Comparison of ENCODE assay signal across 24 cellular contexts in the genomic region with DNA sequence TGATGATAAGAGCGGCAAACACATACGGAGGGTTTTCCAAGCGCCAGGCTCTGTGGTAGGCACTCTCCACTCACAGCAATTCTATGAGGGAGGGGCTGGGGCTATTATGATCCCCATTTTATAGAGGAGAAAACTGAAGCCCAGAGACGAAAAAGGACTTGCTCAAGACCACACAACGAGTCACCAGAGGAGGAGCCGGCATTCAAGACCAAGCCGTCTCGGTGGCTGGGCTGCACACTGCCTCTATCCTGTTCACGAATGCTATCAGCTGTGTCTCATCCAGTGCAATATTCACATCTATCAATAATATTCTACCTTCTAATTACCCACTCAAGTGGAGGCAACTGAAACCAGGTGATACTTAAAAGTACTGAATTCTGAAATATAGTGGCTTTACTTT.
A peak's percentile ranks its signal among the peaks of the same experiment; 100 is the strongest.
DNase-seq lines count a peak whose midpoint lies in the region; TF ChIP-seq lines count a peak whose summit lies in the region.
"Had no signal": no experiment of that assay in that cellular context is flagged by ENCODE, and none has a peak within 500 bp of the region (broad histone marks: within the 10 kb centered on the region; RNA-seq: fewer than 3 reads in every experiment).

No MANE protein-coding gene starts in this region.

- 86% methylated on average over 9 of the region's 9 CpGs for WGBS in mesenchymal stem cell
- WGBS in endodermal cell (ENCODE audit: insufficient coverage in 1 of 2, insufficient read length in 1 of 2), 2 experiments = 93 to 97% methylated on average over 8 to 9 of the region's 9 CpGs

- H3K4me3 ChIP-seq in mesenchymal stem cell (ENCODE audit: insufficient read depth in 1 of 2, low read depth in 1 of 2, low read length in 2 of 2) (no peak overlapping the region), endodermal cell (ENCODE audit: low read length) (no peak overlapping the region)
- H3K4me3 ChIP-seq: left ventricle myocardium inferior had no signal

- H3K36me3 ChIP-seq in mesenchymal stem cell (ENCODE audit: control insufficient read depth in 1 of 2, insufficient read depth in 2 of 2, low read depth in 1 of 2, low read length in 2 of 2) (peaks cover 0 to 3% of the 10 kb centered on the region in 2 experiments), endodermal cell (ENCODE audit: control insufficient read depth, insufficient read depth, low read length) (peaks cover 9% of the 10 kb centered on the region)
- H3K36me3 ChIP-seq: left ventricle myocardium inferior had no signal

- no peak overlapping the region for H3K27ac ChIP-seq in mesenchymal stem cell (ENCODE audit: low read length, poor library complexity, severe bottlenecking)
- no peak overlapping the region for H3K27ac ChIP-seq in endodermal cell (ENCODE audit: low read depth, low read length)
- H3K27ac ChIP-seq: parathyroid adenoma had no signal

- H2BK15ac ChIP-seq in mesenchymal stem cell (ENCODE audit: low read depth, poor library complexity, severe bottlenecking) = no peak overlapping the region

- no peaks in the 10 kb centered on the region for H3K9me3 ChIP-seq in mesenchymal stem cell (ENCODE audit: control insufficient read depth, low read length)
- no peaks in the 10 kb centered on the region for H3K9me3 ChIP-seq in endodermal cell (ENCODE audit: control insufficient read depth, low read length)
- H3K9me3 ChIP-seq: left ventricle myocardium inferior had no signal

- H3K9me3 Mint-ChIP-seq in endothelial cell (ENCODE audit: unreplicated experiment) (no peaks in the 10 kb centered on the region), endodermal cell (peaks cover 2% of the 10 kb centered on the region)
- no peaks in the 10 kb centered on the region for H3K9me3 Mint-ChIP-seq in T-helper 2 cell treated with Interferon-gamma antibody and Interleukin-4, amounts not matched to agents 5 μg/mL and 100 μg/mL, for 36 hours
- H3K9me3 Mint-ChIP-seq: activated CD8-positive, alpha-beta T cell treated with anti-CD3 and anti-CD28 coated beads for 36 hours; activated T-cell treated with anti-CD3 and anti-CD28 coated beads, Interleukin-2, amount 50 U/mL, for 24 hours; natural killer cell treated with Interleukin-12 subunit alpha and Interleukin-12 subunit beta and Interleukin-15 and Interleukin-18, amount 100 ng/mL, for 72 hours had no signal

- H3K18ac ChIP-seq in mesenchymal stem cell (ENCODE audit: low read depth in 1 of 2, low read length in 2 of 2) = no peak overlapping the region

- H3K27ac Mint-ChIP-seq in endothelial cell (ENCODE audit: unreplicated experiment) (peak overlapping the region; percentile 48), endodermal cell (no peak overlapping the region)
- no peak overlapping the region for H3K27ac Mint-ChIP-seq in T-helper 2 cell treated with Interferon-gamma antibody and Interleukin-4, amounts not matched to agents 5 μg/mL and 100 μg/mL, for 36 hours
- H3K27ac Mint-ChIP-seq: activated CD8-positive, alpha-beta T cell treated with anti-CD3 and anti-CD28 coated beads for 36 hours; activated T-cell treated with anti-CD3 and anti-CD28 coated beads, Interleukin-2, amount 50 U/mL, for 24 hours; natural killer cell treated with Interleukin-12 subunit alpha and Interleukin-12 subunit beta and Interleukin-15 and Interleukin-18, amount 100 ng/mL, for 72 hours had no signal

- peak overlapping the region; percentile 81 for H3K9ac ChIP-seq in mesenchymal stem cell (ENCODE audit: low read length)
- H3K9ac ChIP-seq in endodermal cell (ENCODE audit: extremely low read depth, low read length, poor library complexity, severe bottlenecking) = no peak overlapping the region
- H3K9ac ChIP-seq: parathyroid adenoma had no signal

- H4K91ac ChIP-seq in mesenchymal stem cell (ENCODE audit: low read length) = no peak overlapping the region

- no peak overlapping the region for H4K8ac ChIP-seq in mesenchymal stem cell (ENCODE audit: low read length)

- H2BK120ac ChIP-seq in mesenchymal stem cell (ENCODE audit: low read depth, low read length) = no peak overlapping the region

- peaks cover 2% of the 10 kb centered on the region for H3K4me1 Mint-ChIP-seq in endothelial cell (ENCODE audit: unreplicated experiment)
- H3K4me1 Mint-ChIP-seq in endodermal cell = no peaks in the 10 kb centered on the region
- peaks cover 5% of the 10 kb centered on the region for H3K4me1 Mint-ChIP-seq in T-helper 2 cell treated with Interferon-gamma antibody and Interleukin-4, amounts not matched to agents 5 μg/mL and 100 μg/mL, for 36 hours (ENCODE audit: low read depth)

- no peak overlapping the region for H3K4ac ChIP-seq in mesenchymal stem cell (ENCODE audit: low read depth in 1 of 2, low read length in 2 of 2)

- H2BK12ac ChIP-seq in mesenchymal stem cell (ENCODE audit: low read length in 2 of 2) = no peak overlapping the region

- no peak overlapping the region for H2BK5ac ChIP-seq in mesenchymal stem cell (ENCODE audit: low read depth, low read length, poor library complexity, severe bottlenecking)

- H3K14ac ChIP-seq in mesenchymal stem cell (ENCODE audit: low read length in 2 of 2) = no peak overlapping the region

- H3K36me3 Mint-ChIP-seq in endothelial cell (ENCODE audit: low read depth, unreplicated experiment) (peaks cover 4% of the 10 kb centered on the region), endodermal cell (ENCODE audit: low read depth) (peaks cover 14% of the 10 kb centered on the region)
- H3K36me3 Mint-ChIP-seq in T-helper 2 cell treated with Interferon-gamma antibody and Interleukin-4, amounts not matched to agents 5 μg/mL and 100 μg/mL, for 36 hours (ENCODE audit: low read depth) = no peaks in the 10 kb centered on the region
- H3K36me3 Mint-ChIP-seq: natural killer cell treated with Interleukin-12 subunit alpha and Interleukin-12 subunit beta and Interleukin-15 and Interleukin-18, amount 100 ng/mL, for 72 hours had no signal

- H3K79me1 ChIP-seq in mesenchymal stem cell (replicated peaks; ENCODE audit: low read length, poor library complexity, severe bottlenecking) = peaks cover 19% of the 10 kb centered on the region

- no peak overlapping the region for H2AK5ac ChIP-seq in mesenchymal stem cell (ENCODE audit: low read length, severe bottlenecking)

- H3K4me3 Mint-ChIP-seq in endothelial cell (ENCODE audit: unreplicated experiment) (no peak overlapping the region), endodermal cell (no peak overlapping the region)
- H3K4me3 Mint-ChIP-seq in T-helper 2 cell treated with Interferon-gamma antibody and Interleukin-4, amounts not matched to agents 5 μg/mL and 100 μg/mL, for 36 hours = no peak overlapping the region
- H3K4me3 Mint-ChIP-seq: activated CD8-positive, alpha-beta T cell treated with anti-CD3 and anti-CD28 coated beads for 36 hours; activated T-cell treated with anti-CD3 and anti-CD28 coated beads, Interleukin-2, amount 50 U/mL, for 24 hours; CD4-positive, CD25-positive, alpha-beta regulatory T cell; natural killer cell treated with Interleukin-12 subunit alpha and Interleukin-12 subunit beta and Interleukin-15 and Interleukin-18, amount 100 ng/mL, for 72 hours had no signal

- H3K27me3 Mint-ChIP-seq in endothelial cell (ENCODE audit: unreplicated experiment) (no peaks in the 10 kb centered on the region), endodermal cell (ENCODE audit: insufficient read depth) (no peaks in the 10 kb centered on the region)
- H3K27me3 Mint-ChIP-seq in T-helper 2 cell treated with Interferon-gamma antibody and Interleukin-4, amounts not matched to agents 5 μg/mL and 100 μg/mL, for 36 hours (ENCODE audit: low read depth) = no peaks in the 10 kb centered on the region
- H3K27me3 Mint-ChIP-seq: activated CD8-positive, alpha-beta T cell treated with anti-CD3 and anti-CD28 coated beads for 36 hours; activated T-cell treated with anti-CD3 and anti-CD28 coated beads, Interleukin-2, amount 50 U/mL, for 24 hours; CD4-positive, CD25-positive, alpha-beta regulatory T cell; natural killer cell treated with Interleukin-12 subunit alpha and Interleukin-12 subunit beta and Interleukin-15 and Interleukin-18, amount 100 ng/mL, for 72 hours had no signal

- no peak for TF ChIP-seq CTCF in endothelial cell (IDR thresholded peaks at IDR 0.05; ENCODE audit: unreplicated experiment)
- no peak for TF ChIP-seq CTCF in endodermal cell (conservative IDR thresholded peaks at IDR 0.05)

- H3K4me1 ChIP-seq in mesenchymal stem cell (ENCODE audit: control insufficient read depth, insufficient read depth, low read depth, low read length) = peaks cover 5% of the 10 kb centered on the region
- peaks cover 3% of the 10 kb centered on the region for H3K4me1 ChIP-seq in endodermal cell (ENCODE audit: control insufficient read depth, insufficient read depth, low read length)
- H3K4me1 ChIP-seq: parathyroid adenoma had no signal

- H3K4me2 ChIP-seq in mesenchymal stem cell (ENCODE audit: low read length, poor library complexity, severe bottlenecking) = no peak overlapping the region

- H2AFZ ChIP-seq in mesenchymal stem cell (ENCODE audit: low read depth, low read length) = no peak overlapping the region
- H2AFZ ChIP-seq: parathyroid adenoma had no signal

- no peak overlapping the region for H3K23ac ChIP-seq in mesenchymal stem cell (ENCODE audit: low read length in 2 of 2)

- DNase-seq in AG20443 (ENCODE audit: low spot score) (peak; percentile 28), LHCN-M2 (ENCODE audit: low read depth) (peak; percentile 12), endothelial cell (ENCODE audit: low spot score) (no peak), mesenchymal stem cell (peak; percentile 54), SHP77 (lab: John Stamatoyannopoulos, UW) (no peak), endodermal cell (no peak)
- no peak for DNase-seq in stimulated activated CD4-positive, alpha-beta T cell treated with anti-CD3 and anti-CD28 coated beads, Interleukin-2, amount 100 ng/mL, for 24 hours
- no peak for DNase-seq in T-helper 2 cell treated with Interferon-gamma antibody and Interleukin-4, amounts not matched to agents 5 μg/mL and 100 μg/mL, for 36 hours (ENCODE audit: low spot score)
- DNase-seq: activated CD4-positive, CD25-positive, alpha-beta regulatory T cell treated with anti-CD3 and anti-CD28 coated beads, Interleukin-2, amount 50 U/mL, for 72 hours; activated CD8-positive, alpha-beta T cell treated with anti-CD3 and anti-CD28 coated beads for 36 hours; activated naive CD4-positive, alpha-beta T cell treated with anti-CD3 and anti-CD28 coated beads, Interleukin-2, amount 50 U/mL, for 16 hours; activated T-cell treated with anti-CD3 and anti-CD28 coated beads, Interleukin-2, amount 50 U/mL, for 24 hours; CD4-positive, CD25-positive, alpha-beta regulatory T cell; DMS 273 treated with DMSO at 0.1 percent for 48 hours; effector CD8-positive, alpha-beta T cell; GDM1; left ventricle myocardium inferior; midbrain; NCI-H187 treated with DMSO at 0.1 percent for 48 hours; NCI-H774; right cardiac atrium; stimulated activated CD8-positive, alpha-beta memory T cell treated with anti-CD3 and anti-CD28 coated beads, Interleukin-4, amount 100 ng/mL, for 48 hours had no signal

- H3K27me3 ChIP-seq in mesenchymal stem cell (ENCODE audit: control insufficient read depth in 1 of 2, insufficient read depth in 1 of 2, low read length in 2 of 2) (no peaks in the 10 kb centered on the region), endodermal cell (ENCODE audit: control insufficient read depth, insufficient read depth, low read length, poor library complexity, severe bottlenecking) (no peaks in the 10 kb centered on the region)

Comparison
In these comparisons a context has a peak if more than half of its experiments do, and no peak if none do; other contexts are left out.
1. DNase-seq: peak in AG20443 (single experiment), LHCN-M2 (single experiment) and mesenchymal stem cell (single experiment); none in endothelial cell (single experiment), SHP77 (0 of 2), stimulated activated CD4-positive, alpha-beta T cell treated with anti-CD3 and anti-CD28 coated beads, Interleukin-2, amount 100 ng/mL, for 24 hours (0 of 2), endodermal cell (single experiment) and T-helper 2 cell treated with Interferon-gamma antibody and Interleukin-4, amounts not matched to agents 5 μg/mL and 100 μg/mL, for 36 hours (single experiment).